Comparison of ENCODE assay signal across 15 cellular contexts in genomic region chr4:55498051-55498450, GRCh38. TPM values are rescaled to one million over a fixed set of nuclear protein-coding genes. Genes with fewer than 3 reads are reported as not detected.
A peak's percentile ranks its signal among the peaks of the same experiment; 100 is the strongest.
DNase-seq lines count a peak whose midpoint lies in the region; ATAC-seq and TF ChIP-seq lines count a peak whose summit lies in the region.
"Had no signal": no experiment of that assay in that cellular context is flagged by ENCODE, and none has a peak within 500 bp of the region (broad histone marks: within the 10 kb centered on the region; RNA-seq: fewer than 3 reads in every experiment).

No MANE protein-coding gene starts in this region.

- in situ Hi-C loops in IMR-90 (cut with MboI; ENCODE audit: low sequenced_read_pairs) = no loop called here

- no peak for TF ChIP-seq EP300 in ovary (IDR thresholded peaks at IDR 0.05)

- no peak overlapping the region for H2BK20ac ChIP-seq in IMR-90 (ENCODE audit: low read depth, low read length)

- H3K27ac Mint-ChIP-seq in nephron progenitor cell = no peak overlapping the region
- H3K27ac Mint-ChIP-seq: B cell; CD4-positive, alpha-beta memory T cell had no signal

- no peak overlapping the region for H4K5ac ChIP-seq in IMR-90 (ENCODE audit: low read depth, low read length)

- no peak overlapping the region for H3K14ac ChIP-seq in IMR-90 (replicated peaks; ENCODE audit: low read depth, low read length)

- no peaks in the 10 kb centered on the region for H4K20me1 ChIP-seq in IMR-90 (ENCODE audit: insufficient read depth, low read length)

- no peak overlapping the region for H2BK5ac ChIP-seq in IMR-90 (ENCODE audit: low read depth, low read length, poor library complexity, severe bottlenecking)

- peaks cover 29% of the 10 kb centered on the region for H3K9me3 Mint-ChIP-seq in nephron progenitor cell
- H3K9me3 Mint-ChIP-seq: CD4-positive, alpha-beta memory T cell had no signal

- H2AK9ac ChIP-seq in IMR-90 (replicated peaks; ENCODE audit: low read depth, low read length, poor library complexity) = no peak overlapping the region

- H3K9me1 ChIP-seq in IMR-90 (ENCODE audit: insufficient read depth, low read length) = peaks cover 6% of the 10 kb centered on the region

- H3K36me3 Mint-ChIP-seq in nephron progenitor cell (ENCODE audit: low read depth) = peaks cover 64% of the 10 kb centered on the region

- TF ChIP-seq RAD21 in IMR-90 (IDR thresholded peaks at IDR 0.05; ENCODE audit: low read length) = no peak

- no peak overlapping the region for H4K91ac ChIP-seq in IMR-90 (ENCODE audit: insufficient read depth, low read depth, low read length)

- H4K8ac ChIP-seq in IMR-90 (ENCODE audit: low read depth in 2 of 2, low read length in 2 of 2) = no peak overlapping the region

- intact Hi-C loops in IMR-90 (cut with micrococcal nuclease) (loop anchor here (5.0 to 10.0 kb wide), 2 partner anchors 46 to 47 kb away; partner anchors contain the start of gene CLOCK), adrenal gland (cut with DNase I) (no loop called here), ovary (cut with DNase I) (no loop called here)

- no peak overlapping the region for H3K27ac ChIP-seq in IMR-90 (ENCODE audit: insufficient read depth, low read length)
- H3K27ac ChIP-seq in adrenal gland = no peak overlapping the region
- no peak overlapping the region for H3K27ac ChIP-seq in ovary
- H3K27ac ChIP-seq: A549, KMS-11 had no signal

- TF ChIP-seq POLR2A in IMR-90 (IDR thresholded peaks at IDR 0.05; ENCODE audit: low read depth, low read length) = no peak
- TF ChIP-seq POLR2A in adrenal gland (IDR thresholded peaks at IDR 0.05) = no peak
- TF ChIP-seq POLR2A in ovary (IDR thresholded peaks at IDR 0.05) = no peak

- H3K4me3 ChIP-seq in IMR-90 (ENCODE audit: insufficient read depth, low read depth, low read length) = no peak overlapping the region
- H3K4me3 ChIP-seq in fibroblast of mammary gland (ENCODE audit: control insufficient read depth, low read depth, low read length) = no peak overlapping the region
- H3K4me3 ChIP-seq in adrenal gland = no peak overlapping the region
- no peak overlapping the region for H3K4me3 ChIP-seq in ovary
- H3K4me3 ChIP-seq: A549 had no signal

- H3K4ac ChIP-seq in IMR-90 (ENCODE audit: low read depth, low read length) = no peak overlapping the region

- H3K27me3 ChIP-seq in IMR-90 (ENCODE audit: control insufficient read depth, insufficient read depth, low read length) (no peaks in the 10 kb centered on the region), adrenal gland (no peaks in the 10 kb centered on the region), ovary (no peaks in the 10 kb centered on the region)

- CTCF ChIA-PET in IMR-90 (lab: Yijun Ruan, JAX) = no interaction called here

- no peak overlapping the region for H3K9ac ChIP-seq in IMR-90 (ENCODE audit: low read depth, low read length)
- H3K9ac ChIP-seq: KMS-11 had no signal

- no peak overlapping the region for H3K18ac ChIP-seq in IMR-90 (ENCODE audit: low read depth, low read length)

- H3K4me3 Mint-ChIP-seq in nephron progenitor cell = no peak overlapping the region
- H3K4me3 Mint-ChIP-seq: B cell; CD4-positive, alpha-beta memory T cell had no signal

- H3K9me3 ChIP-seq in IMR-90 (ENCODE audit: control insufficient read depth, insufficient read depth, low read length) (peaks cover 2% of the 10 kb centered on the region), adrenal gland (replicated peaks in 1 of 3) (no peaks in the 10 kb centered on the region), ovary (no peaks in the 10 kb centered on the region)
- H3K9me3 ChIP-seq: A549 had no signal

- no peak for TF ChIP-seq CTCF in IMR-90 (conservative IDR thresholded peaks at IDR 0.05; ENCODE audit: low read depth, low read length)
- TF ChIP-seq CTCF in fibroblast of mammary gland (conservative IDR thresholded peaks at IDR 0.05; ENCODE audit: control insufficient read depth, insufficient read depth, low read depth, low read length) = no peak
- no peak for TF ChIP-seq CTCF in adrenal gland (IDR thresholded peaks at IDR 0.05)
- no peak for TF ChIP-seq CTCF in nephron progenitor cell (IDR thresholded peaks at IDR 0.05)
- no peak for TF ChIP-seq CTCF in ovary (IDR thresholded peaks at IDR 0.05)

- H3K4me1 Mint-ChIP-seq in nephron progenitor cell = peaks cover 4% of the 10 kb centered on the region
- H3K4me1 Mint-ChIP-seq: B cell had no signal

- H3K23ac ChIP-seq in IMR-90 (ENCODE audit: low read depth, low read length) = no peak overlapping the region

- no peak overlapping the region for H2BK120ac ChIP-seq in IMR-90 (ENCODE audit: low read depth, low read length)

- DNase-seq in AG20443 (ENCODE audit: low spot score) (peak; percentile 13), IMR-90 (peak; percentile 34), fibroblast of mammary gland (ENCODE audit: low read depth) (peak; percentile 12), adrenal gland (no peak), nephron progenitor cell (no peak), ovary (no peak), NCI-H2081 treated with DMSO at 0.1 percent for 48 hours (lab: John Stamatoyannopoulos, UW) (no peak)
- DNase-seq: C1 segment of cervical spinal cord; CD4-positive, alpha-beta memory T cell; DMS79 treated with DMSO at 0.1 percent for 48 hours; GF-D8 had no signal

- POLR2A ChIA-PET in IMR-90 (lab: Charles Lee; ENCODE audit: unreplicated experiment) = no interaction called here

- no peak overlapping the region for H3K4me2 ChIP-seq in IMR-90 (ENCODE audit: low read depth, low read length)
- H3K4me2 ChIP-seq: A549, KMS-11 had no signal

- ATAC-seq in IMR-90 (ENCODE audit: low read depth) = peak; percentile 29; the same call in 1 of the 2 replicates
- ATAC-seq: A549, HCT116 had no signal

- no peak overlapping the region for H3K56ac ChIP-seq in IMR-90 (ENCODE audit: extremely low read depth, insufficient read depth, low read length)

- peaks cover 5% of the 10 kb centered on the region for H3K4me1 ChIP-seq in IMR-90 (ENCODE audit: control insufficient read depth, insufficient read depth, low read length)
- H3K4me1 ChIP-seq in adrenal gland (replicated peaks in 1 of 2) = peaks cover 0 to 19% of the 10 kb centered on the region in 2 donors
- H3K4me1 ChIP-seq in ovary (ENCODE audit: insufficient read depth) = peaks cover 2% of the 10 kb centered on the region

- no CpG with 5 or more reads among the region's 3 CpGs for WGBS in IMR-90 (ENCODE audit: extremely low coverage in 2 of 2, insufficient read length in 1 of 2), 2 experiments
- 44 to 64% (median 54%) methylated on average over 3 of the region's 3 CpGs for WGBS in adrenal gland, 4 donors
- 15 to 21% (median 15%) methylated on average over 3 of the region's 3 CpGs for WGBS in ovary, 3 donors

- peaks cover 36 to 58% of the 10 kb centered on the region in 2 experiments for H3K79me1 ChIP-seq in IMR-90 (ENCODE audit: low read depth in 1 of 2, low read length in 2 of 2)

- peaks cover 3% of the 10 kb centered on the region for H3K36me3 ChIP-seq in IMR-90 (ENCODE audit: control insufficient read depth, insufficient read depth, low read length)
- no peaks in the 10 kb centered on the region for H3K36me3 ChIP-seq in adrenal gland (replicated peaks in 1 of 2)
- H3K36me3 ChIP-seq in ovary = no peaks in the 10 kb centered on the region

- no peak overlapping the region for H2BK15ac ChIP-seq in IMR-90 (ENCODE audit: low read depth, low read length)

- no peak overlapping the region for H2AFZ ChIP-seq in IMR-90 (replicated peaks; ENCODE audit: low read length, poor library complexity)

- dilution Hi-C loops in IMR-90 (cut with HindIII; ENCODE audit: low sequenced_read_pairs, unreplicated experiment) = no loop called here

- H2AK5ac ChIP-seq in IMR-90 (ENCODE audit: low read depth, low read length) = no peak overlapping the region

- BruUV-seq in IMR-90 (replicated peaks; lab: Mats Ljungman, UMichigan) = no TSS peak

- H3K27me3 Mint-ChIP-seq in nephron progenitor cell (ENCODE audit: low read depth, poor library complexity) = peaks cover 4% of the 10 kb centered on the region
- H3K27me3 Mint-ChIP-seq: B cell; CD4-positive, alpha-beta memory T cell had no signal

TF ChIP-seq in IMR-90, 13 proteins besides CTCF, POLR2A, EP300 and RAD21:
- TF ChIP-seq CEBPB (IDR thresholded peaks at IDR 0.05; ENCODE audit: low read depth, low read length) (no peak), SMC3 (IDR thresholded peaks at IDR 0.05; ENCODE audit: low read depth, low read length) (no peak), NFE2L2 (IDR thresholded peaks at IDR 0.05; ENCODE audit: low read depth, low read length) (no peak), MXI1 (IDR thresholded peaks at IDR 0.05; ENCODE audit: borderline replicate concordance, low read depth, low read length) (no peak), BHLHE40 (IDR thresholded peaks at IDR 0.05; ENCODE audit: low read depth, low read length) (no peak), FOS (IDR thresholded peaks at IDR 0.05; ENCODE audit: low read depth, low read length) (no peak), ELK1 (IDR thresholded peaks at IDR 0.05; ENCODE audit: borderline replicate concordance, low read depth, low read length) (no peak), USF2 (IDR thresholded peaks at IDR 0.05; ENCODE audit: low read depth, low read length) (no peak), RCOR1 (IDR thresholded peaks at IDR 0.05; ENCODE audit: insufficient replicate concordance, low read length) (no peak)

RNA-seq across cellular contexts. Expression of gene CLOCK, which starts 48.7 kb away (rescaled TPM):
- 51.4 and 53.4 TPM in 2 replicates for total RNA-seq in IMR-90 (2012; rRNA removed)
- 6.7 and 7.3 TPM in 2 replicates for polyA plus RNA-seq in IMR-90 (2012; rRNA removed)
- 1.3 and 1.8 TPM in 2 replicates for polyA plus RNA-seq in IMR-90 (2012; cell fraction: cytosol; rRNA removed)
- polyA plus RNA-seq in IMR-90 (2012; cell fraction: nucleus; rRNA removed; ENCODE audit: low replicate concordance) = 4.5 and 15.7 TPM in 2 replicates
- total RNA-seq in adrenal gland = 10 to 100 TPM; 17.6 to 37.0 (median 32.2) TPM
- 10 to 100 TPM in 2 of 3 donors, 1 to 10 TPM in 1; 6.9 to 27.8 (median 10.4) TPM for polyA plus RNA-seq in adrenal gland
- 10 to 100 TPM; 16.1 to 36.4 (median 34.6) TPM for total RNA-seq in ovary
- polyA plus RNA-seq in ovary = 10 to 100 TPM in 1 of 2 donors, 1 to 10 TPM in 1; 5.4 to 12.5 TPM

Comparison
In these comparisons a context has a peak if more than half of its experiments do, and no peak if none do; other contexts are left out.
1. DNase-seq: peak in AG20443 (single experiment), IMR-90 (single experiment) and fibroblast of mammary gland (single experiment); none in adrenal gland (0 of 7), nephron progenitor cell (single experiment), ovary (0 of 5) and NCI-H2081 treated with DMSO at 0.1 percent for 48 hours (single experiment).